1 cellular context compared by ENCODE assay signal in genomic region chr15:100922192-100923040, GRCh38.
TF ChIP-seq lines count a peak whose summit lies in the region.

No MANE protein-coding gene starts in this region.

TF ChIP-seq in HepG2, 621 proteins besides CTCF, POLR2A, EP300 and RAD21:
- TF ChIP-seq, protein P1, sequence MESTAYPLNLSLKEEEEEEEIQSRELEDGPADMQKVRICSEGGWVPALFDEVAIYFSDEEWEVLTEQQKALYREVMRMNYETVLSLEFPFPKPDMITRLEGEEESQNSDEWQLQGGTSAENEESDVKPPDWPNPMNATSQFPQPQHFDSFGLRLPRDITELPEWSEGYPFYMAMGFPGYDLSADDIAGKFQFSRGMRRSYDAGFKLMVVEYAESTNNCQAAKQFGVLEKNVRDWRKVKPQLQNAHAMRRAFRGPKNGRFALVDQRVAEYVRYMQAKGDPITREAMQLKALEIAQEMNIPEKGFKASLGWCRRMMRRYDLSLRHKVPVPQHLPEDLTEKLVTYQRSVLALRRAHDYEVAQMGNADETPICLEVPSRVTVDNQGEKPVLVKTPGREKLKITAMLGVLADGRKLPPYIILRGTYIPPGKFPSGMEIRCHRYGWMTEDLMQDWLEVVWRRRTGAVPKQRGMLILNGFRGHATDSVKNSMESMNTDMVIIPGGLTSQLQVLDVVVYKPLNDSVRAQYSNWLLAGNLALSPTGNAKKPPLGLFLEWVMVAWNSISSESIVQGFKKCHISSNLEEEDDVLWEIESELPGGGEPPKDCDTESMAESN (CRISPR knock-in tag; conservative IDR thresholded peaks at IDR 0.05), result no peak
- TF ChIP-seq, protein P2, sequence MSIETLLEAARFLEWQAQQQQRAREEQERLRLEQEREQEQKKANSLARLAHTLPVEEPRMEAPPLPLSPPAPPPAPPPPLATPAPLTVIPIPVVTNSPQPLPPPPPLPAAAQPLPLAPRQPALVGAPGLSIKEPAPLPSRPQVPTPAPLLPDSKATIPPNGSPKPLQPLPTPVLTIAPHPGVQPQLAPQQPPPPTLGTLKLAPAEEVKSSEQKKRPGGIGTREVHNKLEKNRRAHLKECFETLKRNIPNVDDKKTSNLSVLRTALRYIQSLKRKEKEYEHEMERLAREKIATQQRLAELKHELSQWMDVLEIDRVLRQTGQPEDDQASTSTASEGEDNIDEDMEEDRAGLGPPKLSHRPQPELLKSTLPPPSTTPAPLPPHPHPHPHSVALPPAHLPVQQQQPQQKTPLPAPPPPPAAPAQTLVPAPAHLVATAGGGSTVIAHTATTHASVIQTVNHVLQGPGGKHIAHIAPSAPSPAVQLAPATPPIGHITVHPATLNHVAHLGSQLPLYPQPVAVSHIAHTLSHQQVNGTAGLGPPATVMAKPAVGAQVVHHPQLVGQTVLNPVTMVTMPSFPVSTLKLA (IDR thresholded peaks at IDR 0.05), result peak; percentile 47
